Comparison of ENCODE assay signal across 9 cellular contexts in genomic region chr7:42843209-42843800, GRCh38.
A peak's percentile ranks its signal among the peaks of the same experiment; 100 is the strongest.
DNase-seq lines count a peak whose midpoint lies in the region; ATAC-seq lines count a peak whose summit lies in the region.
"Had no signal": no experiment of that assay in that cellular context is flagged by ENCODE, and none has a peak within 500 bp of the region (broad histone marks: within the 10 kb centered on the region; RNA-seq: fewer than 3 reads in every experiment).

No MANE protein-coding gene starts in this region.

- H2BK120ac ChIP-seq in trophoblast cell (ENCODE audit: insufficient read depth, low read length, poor library complexity), result no peak overlapping the region

- no peak overlapping the region for H3K14ac ChIP-seq in trophoblast cell (ENCODE audit: low read length)

- peaks cover 27% of the 10 kb centered on the region for H3K27me3 Mint-ChIP-seq in activated naive CD4-positive, alpha-beta T cell treated with anti-CD3 and anti-CD28 coated beads, Interleukin-2, amount 10 ng/mL, durations not matched to agents 7 days and 5 days

- no peak overlapping the region for H2AK5ac ChIP-seq in trophoblast cell (ENCODE audit: low read length)

- peak overlapping the region; percentile 27 for H3K4me2 ChIP-seq in trophoblast cell (ENCODE audit: low read length)

- no peak overlapping the region for H2AFZ ChIP-seq in trophoblast cell (ENCODE audit: insufficient read depth, low read length, poor library complexity)

- H3K79me1 ChIP-seq in trophoblast cell (ENCODE audit: low read length), result no peaks in the 10 kb centered on the region

- CTCF ChIA-PET in activated naive CD4-positive, alpha-beta T cell treated with anti-CD3 and anti-CD28 coated beads, Interleukin-2, amount 10 ng/mL, durations not matched to agents 7 days and 5 days (lab: Charles Lee), result interaction anchor here (1.0 to 1.8 kb wide), 5 partner anchors 17 to 900 kb away, joined by 3 to 6 read pairs (median 6); no protein-coding TSS in a partner anchor

- H3K36me3 Mint-ChIP-seq in activated naive CD4-positive, alpha-beta T cell treated with anti-CD3 and anti-CD28 coated beads, Interleukin-2, amount 10 ng/mL, durations not matched to agents 7 days and 5 days, result no peaks in the 10 kb centered on the region

- no peak overlapping the region for H4K91ac ChIP-seq in trophoblast cell (ENCODE audit: low read depth, low read length)

- H3K23ac ChIP-seq in trophoblast cell (ENCODE audit: low read length), result no peak overlapping the region

- H3K27ac Mint-ChIP-seq in activated naive CD4-positive, alpha-beta T cell treated with anti-CD3 and anti-CD28 coated beads, Interleukin-2, amount 10 ng/mL, durations not matched to agents 7 days and 5 days, result no peak overlapping the region

- no peak overlapping the region for H3K18ac ChIP-seq in trophoblast cell (ENCODE audit: low read length)

- no peak overlapping the region for H3K9ac ChIP-seq in trophoblast cell (ENCODE audit: low read length)

- H3K9me3 Mint-ChIP-seq in activated naive CD4-positive, alpha-beta T cell treated with anti-CD3 and anti-CD28 coated beads, Interleukin-2, amount 10 ng/mL, durations not matched to agents 7 days and 5 days, result no peaks in the 10 kb centered on the region
- H3K9me3 Mint-ChIP-seq: central memory CD8-positive, alpha-beta T cell had no signal

- no peaks in the 10 kb centered on the region for H3K36me3 ChIP-seq in trophoblast cell (ENCODE audit: control insufficient read depth in 1 of 2, insufficient read depth in 2 of 2, low read length in 2 of 2)
- H3K36me3 ChIP-seq in effector memory CD4-positive, alpha-beta T cell (ENCODE audit: control insufficient read depth, insufficient read depth, low read length), result no peaks in the 10 kb centered on the region

- no peaks in the 10 kb centered on the region for H3K79me2 ChIP-seq in trophoblast cell (ENCODE audit: control insufficient read depth, insufficient read depth, low read length, poor library complexity)

- peak; percentile 29 for DNase-seq in activated naive CD4-positive, alpha-beta T cell treated with anti-CD3 and anti-CD28 coated beads, Interleukin-2, amount 10 ng/mL, durations not matched to agents 7 days and 5 days
- no peak for DNase-seq in activated naive CD4-positive, alpha-beta T cell treated with anti-CD3 and anti-CD28 coated beads, Interleukin-2, amount 50 U/mL, for 16 hours
- DNase-seq in SHP77 (lab: John Stamatoyannopoulos, UW) (peak; percentile 60 to 79), fibroblast of the conjunctiva (ENCODE audit: low read depth) (peak; percentile 37), trophoblast cell (peak in 1 of 2 donors; percentile 59), T-helper 1 cell (no peak)
- DNase-seq in effector memory CD4-positive, alpha-beta T cell, result no peak

- no peaks in the 10 kb centered on the region for H3K4me1 Mint-ChIP-seq in activated naive CD4-positive, alpha-beta T cell treated with anti-CD3 and anti-CD28 coated beads, Interleukin-2, amount 10 ng/mL, durations not matched to agents 7 days and 5 days
- H3K4me1 Mint-ChIP-seq: central memory CD8-positive, alpha-beta T cell had no signal

- no peak overlapping the region for H2BK5ac ChIP-seq in trophoblast cell (ENCODE audit: low read depth, low read length, poor library complexity)

- ATAC-seq in HG03378 (IDR thresholded peaks at IDR 0.05; ENCODE audit: unreplicated experiment), result peak; percentile 65

- WGBS in trophoblast cell (ENCODE audit: extremely low coverage, insufficient coverage, insufficient read length), result no CpG with 5 or more reads among the region's 12 CpGs

- H3K4me3 Mint-ChIP-seq in activated naive CD4-positive, alpha-beta T cell treated with anti-CD3 and anti-CD28 coated beads, Interleukin-2, amount 10 ng/mL, durations not matched to agents 7 days and 5 days, result no peak overlapping the region
- H3K4me3 Mint-ChIP-seq: central memory CD8-positive, alpha-beta T cell had no signal

- no peak overlapping the region for H4K8ac ChIP-seq in trophoblast cell (ENCODE audit: low read depth, low read length)

- no peak overlapping the region for H3K4ac ChIP-seq in trophoblast cell (ENCODE audit: low read depth, low read length)

- H3K27ac ChIP-seq in trophoblast cell (ENCODE audit: low read depth, low read length), result no peak overlapping the region
- no peak overlapping the region for H3K27ac ChIP-seq in effector memory CD4-positive, alpha-beta T cell (ENCODE audit: insufficient read depth, low read length, poor library complexity, severe bottlenecking)

- no peaks in the 10 kb centered on the region for H3K4me1 ChIP-seq in trophoblast cell (ENCODE audit: control insufficient read depth in 1 of 2, insufficient read depth in 2 of 2, low read length in 2 of 2)
- H3K4me1 ChIP-seq in effector memory CD4-positive, alpha-beta T cell (ENCODE audit: control insufficient read depth, insufficient read depth, low read length, poor library complexity, severe bottlenecking), result no peaks in the 10 kb centered on the region

- peaks cover 2% of the 10 kb centered on the region for H3K9me3 ChIP-seq in trophoblast cell (ENCODE audit: insufficient read depth, low read depth, low read length)
- no peaks in the 10 kb centered on the region for H3K9me3 ChIP-seq in effector memory CD4-positive, alpha-beta T cell (ENCODE audit: control insufficient read depth, low read length)

- no peak overlapping the region for H2BK12ac ChIP-seq in trophoblast cell (ENCODE audit: low read length)

- H3K4me3 ChIP-seq in trophoblast cell (ENCODE audit: low read depth, low read length), result no peak overlapping the region
- H3K4me3 ChIP-seq in effector memory CD4-positive, alpha-beta T cell (ENCODE audit: insufficient read depth, low read depth, low read length, poor library complexity, severe bottlenecking), result no peak overlapping the region

- no peaks in the 10 kb centered on the region for H3K27me3 ChIP-seq in trophoblast cell (ENCODE audit: insufficient read depth, low read length)
- peaks cover 4% of the 10 kb centered on the region for H3K27me3 ChIP-seq in effector memory CD4-positive, alpha-beta T cell (replicated peaks; ENCODE audit: control insufficient read depth, insufficient read depth, low read length, poor library complexity, severe bottlenecking)

- H4K12ac ChIP-seq in trophoblast cell (ENCODE audit: low read depth, low read length), result no peak overlapping the region

Comparison
In these comparisons a context has a peak if more than half of its experiments do, and no peak if none do; other contexts are left out.
1. DNase-seq: peak in activated naive CD4-positive, alpha-beta T cell treated with anti-CD3 and anti-CD28 coated beads, Interleukin-2, amount 10 ng/mL, durations not matched to agents 7 days and 5 days (single experiment), SHP77 (2 of 2) and fibroblast of the conjunctiva (single experiment); none in activated naive CD4-positive, alpha-beta T cell treated with anti-CD3 and anti-CD28 coated beads, Interleukin-2, amount 50 U/mL, for 16 hours (single experiment), T-helper 1 cell (0 of 5) and effector memory CD4-positive, alpha-beta T cell (0 of 3).